14 cellular contexts compared by ENCODE assay signal in genomic region chr2:195486520-195486919, GRCh38.
A peak's percentile ranks its signal among the peaks of the same experiment; 100 is the strongest.
DNase-seq lines count a peak whose midpoint lies in the region; ATAC-seq and TF ChIP-seq lines count a peak whose summit lies in the region.
"Had no signal": no experiment of that assay in that cellular context is flagged by ENCODE, and none has a peak within 500 bp of the region (broad histone marks: within the 10 kb centered on the region; RNA-seq: fewer than 3 reads in every experiment).

No MANE protein-coding gene starts in this region.

- H3K36me3 ChIP-seq in SJSA1 (no peaks in the 10 kb centered on the region), PC-9 (ENCODE audit: low read depth) (no peaks in the 10 kb centered on the region)
- H3K36me3 ChIP-seq: stomach had no signal

- H3K9me3 Mint-ChIP-seq in activated CD8-positive, alpha-beta memory T cell treated with anti-CD3 and anti-CD28 coated beads, Interleukin-2, amount 10 ng/mL, durations not matched to agents 7 days and 5 days (ENCODE audit: low read depth), result peaks cover 10% of the 10 kb centered on the region

- no peaks in the 10 kb centered on the region for H3K9me2 ChIP-seq in PC-9 (ENCODE audit: insufficient read depth)

- H3K9me3 ChIP-seq in SJSA1 (replicated peaks) (no peaks in the 10 kb centered on the region), PC-9 (ENCODE audit: insufficient read depth, low read depth) (no peaks in the 10 kb centered on the region)
- H3K9me3 ChIP-seq: stomach had no signal

- no peak for DNase-seq in activated CD8-positive, alpha-beta memory T cell treated with anti-CD3 and anti-CD28 coated beads, Interleukin-2, amount 10 ng/mL, durations not matched to agents 7 days and 5 days
- no peak for DNase-seq in activated CD8-positive, alpha-beta memory T cell treated with anti-CD3 and anti-CD28 coated beads for 24 hours
- no peak for DNase-seq in SJSA1 (ENCODE audit: low read depth in 1 of 2, low spot score in 2 of 2)
- DNase-seq in iris pigment epithelial cell (ENCODE audit: low read depth), result peak; percentile 10
- DNase-seq in DMS114 treated with DMSO at 0.1 percent for 48 hours (lab: John Stamatoyannopoulos, UW; ENCODE audit: unreplicated experiment), result no peak
- DNase-seq in NCI-H446 treated with DMSO at 0.1 percent for 48 hours (lab: John Stamatoyannopoulos, UW), result no peak
- no peak for DNase-seq in PC-9
- DNase-seq: activated CD8-positive, alpha-beta memory T cell treated with anti-CD3 and anti-CD28 coated beads, Interleukin-2, amount 50 U/mL, for 48 hours; COR-L47; naive B cell; NCI-H146; posterior cingulate gyrus; stomach had no signal

- ATAC-seq in activated CD8-positive, alpha-beta memory T cell treated with anti-CD3 and anti-CD28 coated beads, Interleukin-2, amount 10 ng/mL, durations not matched to agents 7 days and 5 days, result peak; percentile 69
- ATAC-seq in HG02610 (IDR thresholded peaks at IDR 0.05; ENCODE audit: unreplicated experiment), result peak; percentile 42

- BruUV-seq in PC-9 (replicated peaks; lab: Mats Ljungman, UMichigan), result no TSS peak

- no peaks in the 10 kb centered on the region for H4K20me1 ChIP-seq in PC-9 (ENCODE audit: insufficient read depth)

- CTCF ChIA-PET in activated CD8-positive, alpha-beta memory T cell treated with anti-CD3 and anti-CD28 coated beads, Interleukin-2, amount 10 ng/mL, durations not matched to agents 7 days and 5 days (lab: Charles Lee), result interaction anchor here (1.0 to 1.8 kb wide), 5 partner anchors 9 to 174 kb away, joined by 3 to 8 read pairs (median 4); no protein-coding TSS in a partner anchor
- CTCF ChIA-PET in PC-9 (lab: Charles Lee), result no interaction called here

- peak overlapping the region; percentile 22 for H3K4me3 Mint-ChIP-seq in activated CD8-positive, alpha-beta memory T cell treated with anti-CD3 and anti-CD28 coated beads, Interleukin-2, amount 10 ng/mL, durations not matched to agents 7 days and 5 days
- H3K4me3 Mint-ChIP-seq: naive B cell had no signal

- peak overlapping the region; percentile 86 for H3K27ac Mint-ChIP-seq in activated CD8-positive, alpha-beta memory T cell treated with anti-CD3 and anti-CD28 coated beads, Interleukin-2, amount 10 ng/mL, durations not matched to agents 7 days and 5 days
- H3K27ac Mint-ChIP-seq: naive B cell had no signal

- H3K36me3 Mint-ChIP-seq in activated CD8-positive, alpha-beta memory T cell treated with anti-CD3 and anti-CD28 coated beads, Interleukin-2, amount 10 ng/mL, durations not matched to agents 7 days and 5 days, result peaks cover 32% of the 10 kb centered on the region
- H3K36me3 Mint-ChIP-seq: naive B cell had no signal

- no peak overlapping the region for H2AFZ ChIP-seq in PC-9

- H3K4me3 ChIP-seq in SJSA1 (no peak overlapping the region), PC-9 (no peak overlapping the region)
- H3K4me3 ChIP-seq: stomach had no signal

- H3K27me3 ChIP-seq in SJSA1 (replicated peaks), result no peaks in the 10 kb centered on the region
- no peaks in the 10 kb centered on the region for H3K27me3 ChIP-seq in PC-9 (ENCODE audit: insufficient read depth, low read depth)
- H3K27me3 ChIP-seq: stomach had no signal

- H3K4me1 ChIP-seq in SJSA1 (replicated peaks), result peaks cover 17% of the 10 kb centered on the region
- H3K4me1 ChIP-seq in PC-9 (replicated peaks; ENCODE audit: insufficient read depth), result no peaks in the 10 kb centered on the region
- H3K4me1 ChIP-seq: stomach had no signal

- peaks cover 36% of the 10 kb centered on the region for H3K4me1 Mint-ChIP-seq in activated CD8-positive, alpha-beta memory T cell treated with anti-CD3 and anti-CD28 coated beads, Interleukin-2, amount 10 ng/mL, durations not matched to agents 7 days and 5 days

- no peak overlapping the region for H3K4me2 ChIP-seq in PC-9

- intact Hi-C loops in PC-9 (cut with micrococcal nuclease; ENCODE audit: unreplicated experiment), result no loop called here

- POLR2A ChIA-PET in PC-9 (lab: Charles Lee; ENCODE audit: unreplicated experiment), result interaction anchor here (0.6 to 0.7 kb wide), 2 partner anchors 36 to 135 kb away, joined by 3 to 5 read pairs; no protein-coding TSS in a partner anchor

- no peaks in the 10 kb centered on the region for H3K27me3 Mint-ChIP-seq in activated CD8-positive, alpha-beta memory T cell treated with anti-CD3 and anti-CD28 coated beads, Interleukin-2, amount 10 ng/mL, durations not matched to agents 7 days and 5 days
- H3K27me3 Mint-ChIP-seq: naive B cell had no signal

- H3K27ac ChIP-seq in SJSA1, result peak overlapping the region; percentile 90; the same call in 1 of the 2 replicates
- no peak overlapping the region for H3K27ac ChIP-seq in PC-9
- H3K27ac ChIP-seq: stomach had no signal

- no peaks in the 10 kb centered on the region for H3F3A ChIP-seq in PC-9 (ENCODE audit: insufficient read depth, low read depth)

- TF ChIP-seq CTCF in PC-9 (conservative IDR thresholded peaks at IDR 0.05), result no peak

- no peaks in the 10 kb centered on the region for H3K79me2 ChIP-seq in PC-9 (ENCODE audit: low read depth)
